Comparison of ENCODE assay signal across 8 cellular contexts in genomic region chr2:84905181-84906107, GRCh38. TPM values are rescaled to one million over a fixed set of nuclear protein-coding genes. Genes with fewer than 3 reads are reported as not detected.
A peak's percentile ranks its signal among the peaks of the same experiment; 100 is the strongest.
DNase-seq lines count a peak whose midpoint lies in the region; ATAC-seq and TF ChIP-seq lines count a peak whose summit lies in the region.

Gene TMSB10 (plus strand): TSS chr2:84905656.

- H3K9me3 ChIP-seq in endodermal cell (ENCODE audit: control insufficient read depth, low read length) (no peaks in the 10 kb centered on the region), mesodermal cell (ENCODE audit: control insufficient read depth, low read length) (no peaks in the 10 kb centered on the region)

- H3K27me3 ChIP-seq in endodermal cell (ENCODE audit: control insufficient read depth, insufficient read depth, low read length, poor library complexity, severe bottlenecking): no peaks in the 10 kb centered on the region

- peak; percentile 81 for DNase-seq in COLO668 (lab: John Stamatoyannopoulos, UW; ENCODE audit: unreplicated experiment)
- peak; percentile 72 for DNase-seq in NOMO-1 treated with DMSO at 0.1 percent for 48 hours (lab: John Stamatoyannopoulos, UW; ENCODE audit: unreplicated experiment)
- DNase-seq in activated CD8-positive, alpha-beta memory T cell treated with anti-CD3 and anti-CD28 coated beads, Interleukin-2, amount 10 ng/mL, durations not matched to agents 7 days and 5 days: peak; percentile 91
- DNase-seq in endodermal cell: peak; percentile 91
- peak; percentile 68 to 76 for DNase-seq in stimulated activated CD8-positive, alpha-beta memory T cell treated with anti-CD3 and anti-CD28 coated beads, Interleukin-15, amount 100 ng/mL, for 48 hours (ENCODE audit: low read depth in 2 of 2)

- H3K4me3 ChIP-seq in endodermal cell (ENCODE audit: low read length): peak within 1 kb of the TSS; percentile 94
- H3K4me3 ChIP-seq in mesodermal cell (ENCODE audit: extremely low read depth, insufficient read depth, low read length, poor library complexity, severe bottlenecking): peak within 1 kb of the TSS; percentile 100

- H3K9ac ChIP-seq in endodermal cell (ENCODE audit: extremely low read depth, low read length, poor library complexity, severe bottlenecking): peak within 1 kb of the TSS; percentile 99

- peaks cover 60% of the 10 kb centered on the region for H3K36me3 Mint-ChIP-seq in activated CD8-positive, alpha-beta memory T cell treated with anti-CD3 and anti-CD28 coated beads, Interleukin-2, amount 10 ng/mL, durations not matched to agents 7 days and 5 days
- H3K36me3 Mint-ChIP-seq in endodermal cell (ENCODE audit: low read depth): peaks cover 33% of the 10 kb centered on the region

- peaks cover 13% of the 10 kb centered on the region for H3K9me3 Mint-ChIP-seq in activated CD8-positive, alpha-beta memory T cell treated with anti-CD3 and anti-CD28 coated beads, Interleukin-2, amount 10 ng/mL, durations not matched to agents 7 days and 5 days (ENCODE audit: low read depth)
- peaks cover 3% of the 10 kb centered on the region for H3K9me3 Mint-ChIP-seq in endodermal cell

- CTCF ChIA-PET in activated CD8-positive, alpha-beta memory T cell treated with anti-CD3 and anti-CD28 coated beads, Interleukin-2, amount 10 ng/mL, durations not matched to agents 7 days and 5 days (lab: Charles Lee): interaction anchor here (0.7 to 7.9 kb wide), 13 partner anchors 9 to 415 kb away, joined by 3 to 116 read pairs (median 5); partner anchors contain the start of gene TRABD2A

- H3K4me3 Mint-ChIP-seq in activated CD8-positive, alpha-beta memory T cell treated with anti-CD3 and anti-CD28 coated beads, Interleukin-2, amount 10 ng/mL, durations not matched to agents 7 days and 5 days: peak within 1 kb of the TSS; percentile 85
- H3K4me3 Mint-ChIP-seq in endodermal cell: peak within 1 kb of the TSS; percentile 97

- TF ChIP-seq CTCF in endodermal cell (conservative IDR thresholded peaks at IDR 0.05): no peak

- peaks cover 72% of the 10 kb centered on the region for H3K4me1 Mint-ChIP-seq in activated CD8-positive, alpha-beta memory T cell treated with anti-CD3 and anti-CD28 coated beads, Interleukin-2, amount 10 ng/mL, durations not matched to agents 7 days and 5 days
- H3K4me1 Mint-ChIP-seq in endodermal cell: peaks cover 14% of the 10 kb centered on the region

- H3K36me3 ChIP-seq in endodermal cell (ENCODE audit: control insufficient read depth, insufficient read depth, low read length): peaks cover 10% of the 10 kb centered on the region
- H3K36me3 ChIP-seq in mesodermal cell (ENCODE audit: control insufficient read depth, insufficient read depth, low read length): peaks cover 23% of the 10 kb centered on the region

- no peaks in the 10 kb centered on the region for H3K27me3 Mint-ChIP-seq in activated CD8-positive, alpha-beta memory T cell treated with anti-CD3 and anti-CD28 coated beads, Interleukin-2, amount 10 ng/mL, durations not matched to agents 7 days and 5 days
- H3K27me3 Mint-ChIP-seq in endodermal cell (ENCODE audit: insufficient read depth): peaks cover 30% of the 10 kb centered on the region

- peak; percentile 71 for ATAC-seq in GM19452 (IDR thresholded peaks at IDR 0.05; ENCODE audit: unreplicated experiment)
- ATAC-seq in HG03571 (IDR thresholded peaks at IDR 0.05; ENCODE audit: unreplicated experiment): peak; percentile 64
- peak; percentile 73 for ATAC-seq in activated CD8-positive, alpha-beta memory T cell treated with anti-CD3 and anti-CD28 coated beads, Interleukin-2, amount 10 ng/mL, durations not matched to agents 7 days and 5 days

- H3K4me1 ChIP-seq in endodermal cell (ENCODE audit: control insufficient read depth, insufficient read depth, low read length): no peaks in the 10 kb centered on the region
- H3K4me1 ChIP-seq in mesodermal cell (ENCODE audit: control insufficient read depth, insufficient read depth, low read length, poor library complexity, severe bottlenecking): no peaks in the 10 kb centered on the region

- peak within 1 kb of the TSS; percentile 84 for H3K27ac ChIP-seq in endodermal cell (ENCODE audit: low read depth, low read length)
- H3K27ac ChIP-seq in mesodermal cell (ENCODE audit: low read depth, low read length, severe bottlenecking): peak within 1 kb of the TSS; percentile 93

- 0% methylated on average over 14 to 94 of the region's 94 CpGs for WGBS in endodermal cell (ENCODE audit: insufficient coverage in 1 of 2, insufficient read length in 1 of 2), 2 experiments
- WGBS in mesodermal cell (ENCODE audit: insufficient coverage in 2 of 2), 2 experiments: 0% methylated on average over 69 to 74 of the region's 94 CpGs

- H3K27ac Mint-ChIP-seq in activated CD8-positive, alpha-beta memory T cell treated with anti-CD3 and anti-CD28 coated beads, Interleukin-2, amount 10 ng/mL, durations not matched to agents 7 days and 5 days: peak within 1 kb of the TSS; percentile 91
- peak within 1 kb of the TSS; percentile 94 for H3K27ac Mint-ChIP-seq in endodermal cell

RNA-seq across cellular contexts. Expression of gene TMSB10, which starts in this region (rescaled TPM):
- 1,000 to 10,000 TPM; 3,578 to 3,807 TPM for total RNA-seq in activated CD8-positive, alpha-beta memory T cell treated with anti-CD3 and anti-CD28 coated beads, Interleukin-2, amount 10 ng/mL, durations not matched to agents 7 days and 5 days
- 1,000 to 10,000 TPM; 2,719 to 2,976 TPM for total RNA-seq in endodermal cell
- polyA plus RNA-seq in endodermal cell (2013, experiment 1 of 2): 2,581 TPM
- 2,852 TPM for polyA plus RNA-seq in endodermal cell (2013, experiment 2 of 2)
- 5,056 TPM for polyA plus RNA-seq in mesodermal cell (2013, experiment 1 of 2)
- polyA plus RNA-seq in mesodermal cell (2013, experiment 2 of 2): 4,856 TPM

Comparison
In these comparisons a context has a peak if more than half of its experiments do, and no peak if none do; other contexts are left out.
1. Peak in every context shown above with its lines: DNase-seq, ATAC-seq, H3K4me3 ChIP-seq and H3K27ac ChIP-seq.